In genomic region chr16:23700509-23700908, GRCh38 we compare ENCODE assay signal across 23 cellular contexts. TPM values are rescaled to one million over a fixed set of nuclear protein-coding genes. Genes with fewer than 3 reads are reported as not detected.
A peak's percentile ranks its signal among the peaks of the same experiment; 100 is the strongest.
DNase-seq lines count a peak whose midpoint lies in the region; ATAC-seq and TF ChIP-seq lines count a peak whose summit lies in the region.
"Had no signal": no experiment of that assay in that cellular context is flagged by ENCODE, and none has a peak within 500 bp of the region (broad histone marks: within the 10 kb centered on the region; RNA-seq: fewer than 3 reads in every experiment).

No MANE protein-coding gene starts in this region.

- peak; percentile 5 for DNase-seq in DMS79 treated with DMSO at 0.1 percent for 48 hours (lab: John Stamatoyannopoulos, UW)
- peak; percentile 75 for DNase-seq in NCI-H69 (lab: John Stamatoyannopoulos, UW)
- DNase-seq in islet precursor cell, result peak; percentile 64
- DNase-seq in activated gamma-delta T cell (lab: John Stamatoyannopoulos, UW), result no peak
- DNase-seq in Karpas-422, result no peak
- DNase-seq in thyroid gland, result no peak
- DNase-seq in activated CD8-positive, alpha-beta T cell treated with anti-CD3 and anti-CD28 coated beads, Interleukin-2, amount 10 ng/mL, durations not matched to agents 7 days and 5 days, result no peak
- DNase-seq: activated CD4-positive, alpha-beta memory T cell treated with anti-CD3 and anti-CD28 coated beads, Interleukin-2, amount 10 ng/mL, durations not matched to agents 7 days and 5 days; AML-193; amniotic stem cell; DND-41; KG1; NCI-H2029 treated with DMSO at 0.1 percent for 48 hours; OCI-M1; right cardiac atrium; stimulated activated CD4-positive, alpha-beta T cell treated with anti-CD3 and anti-CD28 coated beads, Interleukin-2, amount 100 ng/mL, for 24 hours had no signal

- POLR2A ChIA-PET in activated CD8-positive, alpha-beta T cell treated with anti-CD3 and anti-CD28 coated beads, Interleukin-2, amount 10 ng/mL, durations not matched to agents 7 days and 5 days (lab: Charles Lee), result no interaction called here

- H3K4me3 ChIP-seq in Loucy (ENCODE audit: low read length, poor library complexity, severe bottlenecking), result no peak overlapping the region
- H3K4me3 ChIP-seq in Karpas-422 (ENCODE audit: low read length), result no peak overlapping the region
- no peak overlapping the region for H3K4me3 ChIP-seq in thyroid gland (replicated peaks in 1 of 3)
- H3K4me3 ChIP-seq: HAP-1, SK-N-MC had no signal

- no peaks in the 10 kb centered on the region for H3K4me1 ChIP-seq in Loucy (ENCODE audit: insufficient read depth, low read length, poor library complexity, severe bottlenecking)
- H3K4me1 ChIP-seq in Karpas-422 (ENCODE audit: low read length), result peaks cover 6% of the 10 kb centered on the region
- H3K4me1 ChIP-seq in thyroid gland, result no peaks in the 10 kb centered on the region
- H3K4me1 ChIP-seq: HAP-1 had no signal

- H3K27ac ChIP-seq in Karpas-422 (ENCODE audit: low read length), result no peak overlapping the region
- no peak overlapping the region for H3K27ac ChIP-seq in thyroid gland
- H3K27ac ChIP-seq: neutrophil, SK-N-MC had no signal

- peaks cover 12% of the 10 kb centered on the region for H3K27me3 Mint-ChIP-seq in activated CD8-positive, alpha-beta T cell treated with anti-CD3 and anti-CD28 coated beads, Interleukin-2, amount 10 ng/mL, durations not matched to agents 7 days and 5 days (ENCODE audit: low read depth)

- TF ChIP-seq POLR2A in thyroid gland (IDR thresholded peaks at IDR 0.05), result no peak

- peaks cover 2% of the 10 kb centered on the region for H3K36me3 Mint-ChIP-seq in activated CD8-positive, alpha-beta T cell treated with anti-CD3 and anti-CD28 coated beads, Interleukin-2, amount 10 ng/mL, durations not matched to agents 7 days and 5 days (ENCODE audit: low read depth)

- H4K20me1 ChIP-seq in Loucy (ENCODE audit: insufficient read depth, low read length, poor library complexity, severe bottlenecking), result no peaks in the 10 kb centered on the region
- no peaks in the 10 kb centered on the region for H4K20me1 ChIP-seq in Karpas-422 (ENCODE audit: insufficient read depth, low read depth, low read length)

- H3K9me2 ChIP-seq in Loucy (replicated peaks; ENCODE audit: low read depth, low read length) (no peaks in the 10 kb centered on the region), Karpas-422 (replicated peaks; ENCODE audit: insufficient read depth, low read length) (no peaks in the 10 kb centered on the region)

- H3K27me3 ChIP-seq in Loucy (ENCODE audit: insufficient read depth, low read length, poor library complexity, severe bottlenecking), result no peaks in the 10 kb centered on the region
- peaks cover 4% of the 10 kb centered on the region; the same call in 1 of the 2 replicates for H3K27me3 ChIP-seq in Karpas-422 (ENCODE audit: low read length)
- H3K27me3 ChIP-seq in thyroid gland, result no peaks in the 10 kb centered on the region

- peaks cover 8% of the 10 kb centered on the region for H3K4me1 Mint-ChIP-seq in activated CD8-positive, alpha-beta T cell treated with anti-CD3 and anti-CD28 coated beads, Interleukin-2, amount 10 ng/mL, durations not matched to agents 7 days and 5 days (ENCODE audit: low read depth)

- peaks cover 9% of the 10 kb centered on the region for H3K9me3 Mint-ChIP-seq in activated CD8-positive, alpha-beta T cell treated with anti-CD3 and anti-CD28 coated beads, Interleukin-2, amount 10 ng/mL, durations not matched to agents 7 days and 5 days (ENCODE audit: insufficient read depth)

- intact Hi-C loops in thyroid gland (cut with DNase I), result no loop called here

- no peak for ATAC-seq in activated CD8-positive, alpha-beta T cell treated with anti-CD3 and anti-CD28 coated beads, Interleukin-2, amount 10 ng/mL, durations not matched to agents 7 days and 5 days
- ATAC-seq: right cardiac atrium had no signal

- WGBS in thyroid gland, 2 donors, result 16 to 28% methylated on average over 3 to 8 of the region's 8 CpGs

- H3K36me3 ChIP-seq in Loucy (ENCODE audit: insufficient read depth, low read length) (no peaks in the 10 kb centered on the region), Karpas-422 (ENCODE audit: insufficient read depth, low read length) (no peaks in the 10 kb centered on the region), thyroid gland (no peaks in the 10 kb centered on the region)
- H3K36me3 ChIP-seq: HAP-1, neutrophil had no signal

- H3K79me2 ChIP-seq in Loucy (ENCODE audit: insufficient read depth, low read length) (no peaks in the 10 kb centered on the region), Karpas-422 (ENCODE audit: low read length) (no peaks in the 10 kb centered on the region)

- CTCF ChIA-PET in activated CD8-positive, alpha-beta T cell treated with anti-CD3 and anti-CD28 coated beads, Interleukin-2, amount 10 ng/mL, durations not matched to agents 7 days and 5 days (lab: Charles Lee), result no interaction called here

- H3K4me2 ChIP-seq in Loucy (ENCODE audit: low read depth, low read length, poor library complexity, severe bottlenecking) (no peak overlapping the region), Karpas-422 (ENCODE audit: low read depth, low read length, poor library complexity, severe bottlenecking) (no peak overlapping the region)

- H3K27ac Mint-ChIP-seq in activated CD8-positive, alpha-beta T cell treated with anti-CD3 and anti-CD28 coated beads, Interleukin-2, amount 10 ng/mL, durations not matched to agents 7 days and 5 days, result no peak overlapping the region
- H3K27ac Mint-ChIP-seq: activated CD4-positive, alpha-beta memory T cell treated with anti-CD3 and anti-CD28 coated beads, Interleukin-2, amount 10 ng/mL, durations not matched to agents 7 days and 5 days; memory B cell had no signal

- H2AFZ ChIP-seq in Loucy (ENCODE audit: low read length) (peak overlapping the region; percentile 30; the same call in 1 of the 2 replicates), Karpas-422 (ENCODE audit: low read length) (no peak overlapping the region)

- no peak overlapping the region for H3K4me3 Mint-ChIP-seq in activated CD8-positive, alpha-beta T cell treated with anti-CD3 and anti-CD28 coated beads, Interleukin-2, amount 10 ng/mL, durations not matched to agents 7 days and 5 days
- H3K4me3 Mint-ChIP-seq: activated CD4-positive, alpha-beta memory T cell treated with anti-CD3 and anti-CD28 coated beads, Interleukin-2, amount 10 ng/mL, durations not matched to agents 7 days and 5 days; memory B cell had no signal

- H3K9me3 ChIP-seq in Loucy (ENCODE audit: insufficient read depth, low read depth, low read length), result no peaks in the 10 kb centered on the region
- H3K9me3 ChIP-seq in Karpas-422 (ENCODE audit: low read length), result no peaks in the 10 kb centered on the region
- H3K9me3 ChIP-seq in thyroid gland, result no peaks in the 10 kb centered on the region
- H3K9me3 ChIP-seq: HAP-1, neutrophil had no signal

- no peaks in the 10 kb centered on the region for H3F3A ChIP-seq in Loucy (ENCODE audit: low read depth)

- no peak for TF ChIP-seq CTCF in Loucy (conservative IDR thresholded peaks at IDR 0.05; ENCODE audit: low read length)
- no peak for TF ChIP-seq CTCF in thyroid gland (IDR thresholded peaks at IDR 0.05)

- H3K9ac ChIP-seq in Loucy (ENCODE audit: low read depth, low read length, poor library complexity, severe bottlenecking), result no peak overlapping the region
- H3K9ac ChIP-seq in Karpas-422 (ENCODE audit: low read length), result no peak overlapping the region

RNA-seq across cellular contexts. Expression of gene ERN2, which starts 12.5 kb away (rescaled TPM):
- 0.18 TPM in 1 of 2 replicates, not detected in the other for total RNA-seq in Karpas-422 (2014; rRNA removed; shearing (Covaris generic); ENCODE audit: low replicate concordance)
- not detected for total RNA-seq in thyroid gland
- not detected for total RNA-seq in activated CD8-positive, alpha-beta T cell treated with anti-CD3 and anti-CD28 coated beads, Interleukin-2, amount 10 ng/mL, durations not matched to agents 7 days and 5 days
- total RNA-seq: activated CD4-positive, alpha-beta memory T cell treated with anti-CD3 and anti-CD28 coated beads, Interleukin-2, amount 10 ng/mL, durations not matched to agents 7 days and 5 days; chondrocyte; endothelial cell of umbilical vein had no signal

RNA-seq across cellular contexts. Expression of gene PLK1, which starts 21.8 kb away (rescaled TPM):
- 36.8 and 41.7 TPM in 2 replicates for total RNA-seq in Karpas-422 (2014; rRNA removed; shearing (Covaris generic); ENCODE audit: low replicate concordance)
- total RNA-seq in thyroid gland, result 1 to 10 TPM in 3 of 4 donors, under 1 TPM in 1; 0.88 to 2.7 (median 1.6) TPM
- total RNA-seq in activated CD8-positive, alpha-beta T cell treated with anti-CD3 and anti-CD28 coated beads, Interleukin-2, amount 10 ng/mL, durations not matched to agents 7 days and 5 days, result 100 to 1,000 TPM; 138 to 139 TPM

RNA-seq across cellular contexts. Expression of gene CHP2, which starts 54.3 kb away (rescaled TPM):
- total RNA-seq in Karpas-422 (2014; rRNA removed; shearing (Covaris generic); ENCODE audit: low replicate concordance), result not detected in 2 replicates
- not detected for total RNA-seq in thyroid gland
- not detected for total RNA-seq in activated CD8-positive, alpha-beta T cell treated with anti-CD3 and anti-CD28 coated beads, Interleukin-2, amount 10 ng/mL, durations not matched to agents 7 days and 5 days
- total RNA-seq: activated CD4-positive, alpha-beta memory T cell treated with anti-CD3 and anti-CD28 coated beads, Interleukin-2, amount 10 ng/mL, durations not matched to agents 7 days and 5 days; chondrocyte; endothelial cell of umbilical vein; right cardiac atrium had no signal

RNA-seq across cellular contexts. Expression of gene DCTN5, which starts 59.2 kb away (rescaled TPM):
- 35.6 and 51.4 TPM in 2 replicates for total RNA-seq in Karpas-422 (2014; rRNA removed; shearing (Covaris generic); ENCODE audit: low replicate concordance)
- total RNA-seq in thyroid gland, result 10 to 100 TPM; 24.1 to 51.1 (median 47.6) TPM
- total RNA-seq in activated CD8-positive, alpha-beta T cell treated with anti-CD3 and anti-CD28 coated beads, Interleukin-2, amount 10 ng/mL, durations not matched to agents 7 days and 5 days, result 10 to 100 TPM; 71.9 to 72.6 TPM

RNA-seq across cellular contexts. Expression of gene PALB2, which starts 59.4 kb away (rescaled TPM):
- total RNA-seq in Karpas-422 (2014; rRNA removed; shearing (Covaris generic); ENCODE audit: low replicate concordance), result 10.3 and 19.7 TPM in 2 replicates
- total RNA-seq in thyroid gland, result 10 to 100 TPM; 10.8 to 17.2 (median 14.0) TPM
- 10 to 100 TPM; 22.7 to 26.1 TPM for total RNA-seq in activated CD8-positive, alpha-beta T cell treated with anti-CD3 and anti-CD28 coated beads, Interleukin-2, amount 10 ng/mL, durations not matched to agents 7 days and 5 days

Comparison
In these comparisons a context has a peak if more than half of its experiments do, and no peak if none do; other contexts are left out.
1. DNase-seq: peak in DMS79 treated with DMSO at 0.1 percent for 48 hours (single experiment), NCI-H69 (single experiment) and islet precursor cell (single experiment); none in activated gamma-delta T cell (single experiment), Karpas-422 (single experiment), thyroid gland (0 of 2) and activated CD8-positive, alpha-beta T cell treated with anti-CD3 and anti-CD28 coated beads, Interleukin-2, amount 10 ng/mL, durations not matched to agents 7 days and 5 days (single experiment).
2. RNA of gene PLK1, which starts 21.8 kb away (total RNA-seq): 138 to 139 TPM in activated CD8-positive, alpha-beta T cell treated with anti-CD3 and anti-CD28 coated beads, Interleukin-2, amount 10 ng/mL, durations not matched to agents 7 days and 5 days and 36.8 to 41.7 TPM in Karpas-422; 0.88 to 2.7 TPM in thyroid gland; every median in the first group is over 10 times any median in the second.